10 cellular contexts compared by ENCODE assay signal in the genomic region with DNA sequence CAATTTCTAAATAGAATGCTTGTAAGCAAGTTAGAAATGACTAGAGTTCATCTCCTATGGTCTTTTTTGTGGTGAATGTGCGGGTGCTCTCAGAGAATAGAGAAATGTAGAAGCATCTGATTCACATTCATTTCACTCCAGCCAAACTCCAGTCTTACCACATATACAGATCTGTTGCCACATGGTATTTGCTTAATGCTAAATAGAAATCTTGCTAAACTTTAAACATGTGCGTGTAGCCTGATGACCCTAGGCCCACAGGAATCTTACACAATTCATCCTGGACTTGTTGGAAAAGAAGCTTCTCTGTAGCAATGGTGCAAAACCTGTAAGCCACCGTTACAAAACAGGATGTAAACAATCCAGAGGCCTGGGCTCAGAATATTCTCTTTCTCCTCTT.
DNase-seq lines count a peak whose midpoint lies in the region; ATAC-seq and TF ChIP-seq lines count a peak whose summit lies in the region.
"Had no signal": no experiment of that assay in that cellular context is flagged by ENCODE, and none has a peak within 500 bp of the region (broad histone marks: within the 10 kb centered on the region; RNA-seq: fewer than 3 reads in every experiment).

No MANE protein-coding gene starts in this region.

- peaks cover 6% of the 10 kb centered on the region for H3K9me3 Mint-ChIP-seq in MCF 10A (ENCODE audit: unreplicated experiment)
- H3K9me3 Mint-ChIP-seq in activated T-helper 17 cell treated with anti-CD3 and anti-CD28 coated beads, Interleukin-2, amount 50 U/mL, for 72 hours = peaks cover 5% of the 10 kb centered on the region

- no peak overlapping the region for H3K4me3 Mint-ChIP-seq in MCF 10A (ENCODE audit: unreplicated experiment)
- no peak overlapping the region for H3K4me3 Mint-ChIP-seq in activated T-helper 17 cell treated with anti-CD3 and anti-CD28 coated beads, Interleukin-2, amount 50 U/mL, for 72 hours

- ATAC-seq in activated T-helper 17 cell treated with anti-CD3 and anti-CD28 coated beads, Interleukin-2, amount 50 U/mL, for 72 hours (replicated peaks) = peak; percentile 26
- no peak for ATAC-seq in GM19452 (IDR thresholded peaks at IDR 0.05; ENCODE audit: unreplicated experiment)

- peaks cover 27% of the 10 kb centered on the region for H3K4me1 Mint-ChIP-seq in MCF 10A (ENCODE audit: insufficient read depth, unreplicated experiment)
- H3K4me1 Mint-ChIP-seq in activated T-helper 17 cell treated with anti-CD3 and anti-CD28 coated beads, Interleukin-2, amount 50 U/mL, for 72 hours = no peaks in the 10 kb centered on the region

- H3K9me3 ChIP-seq in breast epithelium = peaks cover 0 to 13% of the 10 kb centered on the region in 2 donors
- peaks cover 0 to 5% (median 0%) of the 10 kb centered on the region in 3 donors for H3K9me3 ChIP-seq in tibial artery
- H3K9me3 ChIP-seq in testis = no peaks in the 10 kb centered on the region

- H3K27ac Mint-ChIP-seq in MCF 10A (ENCODE audit: low read depth, unreplicated experiment) = peak overlapping the region; percentile 93
- H3K27ac Mint-ChIP-seq in activated T-helper 17 cell treated with anti-CD3 and anti-CD28 coated beads, Interleukin-2, amount 50 U/mL, for 72 hours = no peak overlapping the region

- H3K4me1 ChIP-seq in breast epithelium (no peaks in the 10 kb centered on the region), tibial artery (peaks cover 0 to 48% (median 12%) of the 10 kb centered on the region in 4 donors), testis (no peaks in the 10 kb centered on the region)

- TF ChIP-seq POLR2A in breast epithelium (IDR thresholded peaks at IDR 0.05) = no peak
- no peak for TF ChIP-seq POLR2A in testis (IDR thresholded peaks at IDR 0.05)

- H3K27me3 Mint-ChIP-seq in MCF 10A (ENCODE audit: insufficient read depth, unreplicated experiment) = no peaks in the 10 kb centered on the region
- no peaks in the 10 kb centered on the region for H3K27me3 Mint-ChIP-seq in activated T-helper 17 cell treated with anti-CD3 and anti-CD28 coated beads, Interleukin-2, amount 50 U/mL, for 72 hours

- WGBS in testis, 2 donors = 56 to 65% methylated on average over 3 of the region's 3 CpGs

- BruUV-seq in MCF 10A (replicated peaks; lab: Mats Ljungman, UMichigan) = no TSS peak

- CTCF ChIA-PET in MCF 10A (lab: Yijun Ruan, JAX) = interaction anchor here (0.6 to 3.0 kb wide), 3 partner anchors 10 to 404 kb away, joined by 3 to 9 read pairs (median 3); no protein-coding TSS in a partner anchor

- TF ChIP-seq CTCF in MCF 10A (IDR thresholded peaks at IDR 0.05; ENCODE audit: unreplicated experiment) = no peak
- no peak for TF ChIP-seq CTCF in breast epithelium (IDR thresholded peaks at IDR 0.05)
- TF ChIP-seq CTCF in tibial artery (IDR thresholded peaks at IDR 0.05) = no peak
- no peak for TF ChIP-seq CTCF in testis (IDR thresholded peaks at IDR 0.05)

- H3K4me3 ChIP-seq in breast epithelium (no peak overlapping the region), tibial artery (no peak overlapping the region), testis (no peak overlapping the region)

- H3K27me3 ChIP-seq in breast epithelium (no peaks in the 10 kb centered on the region), tibial artery (no peaks in the 10 kb centered on the region), testis (no peaks in the 10 kb centered on the region)

- H3K27ac ChIP-seq in breast epithelium = no peak overlapping the region
- H3K27ac ChIP-seq in tibial artery = peak overlapping the region; percentile 24 to 59
- no peak overlapping the region for H3K27ac ChIP-seq in testis

- H3K36me3 ChIP-seq in breast epithelium = no peaks in the 10 kb centered on the region
- H3K36me3 ChIP-seq in tibial artery = no peaks in the 10 kb centered on the region
- no peaks in the 10 kb centered on the region for H3K36me3 ChIP-seq in testis (ENCODE audit: low read depth, missing control alignments)

- DNase-seq in MCF 10A (ENCODE audit: unreplicated experiment) = peak; percentile 92
- no peak for DNase-seq in breast epithelium (ENCODE audit: low spot score in 2 of 2)
- peak; percentile 14 for DNase-seq in hepatic stellate cell (ENCODE audit: low spot score)
- peak in 1 of 2 donors; percentile 40 for DNase-seq in tibial artery
- no peak for DNase-seq in ecto neural progenitor cell (ENCODE audit: low spot score)
- DNase-seq in testis = no peak
- DNase-seq: NCI-H1436, Right ventricle myocardium superior had no signal

- POLR2A ChIA-PET in MCF 10A (lab: Yijun Ruan, JAX) = interaction anchor here (0.7 to 2.7 kb wide), 15 partner anchors 10 to 394 kb away, joined by 3 to 18 read pairs (median 3); a partner anchor contains a TSS

- H3K36me3 Mint-ChIP-seq in MCF 10A (ENCODE audit: insufficient read depth, unreplicated experiment) = no peaks in the 10 kb centered on the region
- H3K36me3 Mint-ChIP-seq in activated T-helper 17 cell treated with anti-CD3 and anti-CD28 coated beads, Interleukin-2, amount 50 U/mL, for 72 hours (ENCODE audit: low read depth) = no peaks in the 10 kb centered on the region

- intact Hi-C loops in MCF 10A (cut with micrococcal nuclease) (no loop called here), breast epithelium (cut with DNase I; ENCODE audit: low total_unique reads) (no loop called here), tibial artery (cut with DNase I; ENCODE audit: low total_unique reads) (no loop called here), testis (cut with DNase I; ENCODE audit: low total_unique reads) (no loop called here)

Comparison
In these comparisons a context has a peak if more than half of its experiments do, and no peak if none do; other contexts are left out.
1. DNase-seq: peak in MCF 10A (single experiment) and hepatic stellate cell (single experiment); none in breast epithelium (0 of 2), ecto neural progenitor cell (single experiment) and testis (single experiment).
2. H3K27ac ChIP-seq: peak in tibial artery (2 of 2); none in breast epithelium (0 of 2) and testis (0 of 2).